In genomic region chr11:32583451-32584271, GRCh38 we compare ENCODE assay signal across 1 cellular context.
TF ChIP-seq lines count a peak whose summit lies in the region.

EIF3M (plus strand) TSS chr11:32583831; CDS start chr11:32583888, 57 bp downstream.

TF ChIP-seq in GM12878, 131 proteins besides CTCF, POLR2A, EP300 and RAD21 (continued from another document and continues in another):
- TF ChIP-seq ZBTB40 (IDR thresholded peaks at IDR 0.05; ENCODE audit: borderline replicate concordance) = peak; percentile 95
- TF ChIP-seq SRF (IDR thresholded peaks at IDR 0.05; ENCODE audit: low read depth in 2 of 2, low read length in 2 of 2) = no peak
- TF ChIP-seq DPF2 (IDR thresholded peaks at IDR 0.05) = 0 out of 2 replicates have a peak, but pooled peaks have one; percentile 70
- TF ChIP-seq KAT2A (conservative IDR thresholded peaks at IDR 0.05; ENCODE audit: control insufficient read depth, low read depth, low read length) = no peak
- TF ChIP-seq NFYA (IDR thresholded peaks at IDR 0.05; ENCODE audit: borderline replicate concordance, low read depth, low read length) = no peak
- no peak for TF ChIP-seq ATF2 (IDR thresholded peaks at IDR 0.05; ENCODE audit: low read length)
- peak; percentile 65 for TF ChIP-seq SREBF1 (IDR thresholded peaks at IDR 0.05; ENCODE audit: low read length)
- TF ChIP-seq WRNIP1 (IDR thresholded peaks at IDR 0.05; ENCODE audit: borderline replicate concordance, low read depth, low read length) = no peak
- no peak; a peak in 1 of 4 replicates for TF ChIP-seq ETV6 (conservative IDR thresholded peaks at IDR 0.05 in 1 of 2, IDR thresholded peaks at IDR 0.05 in 1 of 2; ENCODE audit: borderline replicate concordance in 1 of 2, low read depth in 1 of 2)
- no peak for TF ChIP-seq NFIC (IDR thresholded peaks at IDR 0.05; ENCODE audit: low read depth, low read length)
- TF ChIP-seq PAX5 (IDR thresholded peaks at IDR 0.05; ENCODE audit: borderline replicate concordance, low read depth, low read length) = peak; percentile 96
- peak; percentile 62 for TF ChIP-seq BACH1 (IDR thresholded peaks at IDR 0.05; ENCODE audit: borderline replicate concordance)
- TF ChIP-seq GABPA (IDR thresholded peaks at IDR 0.05; ENCODE audit: low read depth) = peak; percentile 97
- peak; percentile 71; the same call in 1 of the 2 replicates for TF ChIP-seq HCFC1 (IDR thresholded peaks at IDR 0.05; ENCODE audit: low read length)
- no peak for TF ChIP-seq ZNF24 (IDR thresholded peaks at IDR 0.05)
- TF ChIP-seq ZBTB11 (CRISPR knock-in tag; IDR thresholded peaks at IDR 0.05) = no peak
- peak; percentile 98 for TF ChIP-seq MLLT1 (IDR thresholded peaks at IDR 0.05)
- no peak for TF ChIP-seq RFX5 (IDR thresholded peaks at IDR 0.05; ENCODE audit: low read depth, low read length)
- peak; percentile 97 for TF ChIP-seq MYC (IDR thresholded peaks at IDR 0.05; ENCODE audit: insufficient read depth, insufficient read length, insufficient replicate concordance, low read length, severe bottlenecking)
- peak; percentile 86; the same call in 1 of the 2 replicates for TF ChIP-seq ZNF687 (IDR thresholded peaks at IDR 0.05)
- TF ChIP-seq IKZF1 (conservative IDR thresholded peaks at IDR 0.05) = peak; percentile 82
- no peak for TF ChIP-seq ZNF622 (IDR thresholded peaks at IDR 0.05)
- peak; percentile 38; the same call in 1 of the 2 replicates for TF ChIP-seq CBFB (IDR thresholded peaks at IDR 0.05; ENCODE audit: low read depth)
- peak; percentile 86 for TF ChIP-seq PML (IDR thresholded peaks at IDR 0.05; ENCODE audit: low read length)
- TF ChIP-seq TCF7 (IDR thresholded peaks at IDR 0.05; ENCODE audit: borderline replicate concordance) = no peak
- peak; percentile 88 for TF ChIP-seq MAX (IDR thresholded peaks at IDR 0.05; ENCODE audit: low read depth, low read length)
- peak; percentile 86 for TF ChIP-seq E4F1 (IDR thresholded peaks at IDR 0.05; ENCODE audit: borderline replicate concordance, partially characterized antibody)
- no peak for TF ChIP-seq BCLAF1 (IDR thresholded peaks at IDR 0.05)
- peak; percentile 45; the same call in 1 of the 3 replicates for TF ChIP-seq POU2F2 (IDR thresholded peaks at IDR 0.05; ENCODE audit: borderline replicate concordance, low read depth, low read length)
- peak; percentile 5 for TF ChIP-seq SIX5 (IDR thresholded peaks at IDR 0.05; ENCODE audit: low read depth, low read length, severe bottlenecking)
- peak; percentile 80 for TF ChIP-seq CHD2 (IDR thresholded peaks at IDR 0.05; ENCODE audit: borderline replicate concordance, low read depth, low read length)
- peak; percentile 56; the same call in 1 of the 2 replicates for TF ChIP-seq POLR2AphosphoS2 (IDR thresholded peaks at IDR 0.05; ENCODE audit: low read depth, low read length)
- no peak for TF ChIP-seq ELK1 (IDR thresholded peaks at IDR 0.05; ENCODE audit: low read depth, low read length)
- TF ChIP-seq KLF5 (IDR thresholded peaks at IDR 0.05; ENCODE audit: partially characterized antibody) = no peak
- TF ChIP-seq EZH2 (IDR thresholded peaks at IDR 0.05; ENCODE audit: borderline replicate concordance, control insufficient read depth, low read depth, low read length) = no peak
- TF ChIP-seq EED (IDR thresholded peaks at IDR 0.05; ENCODE audit: low read depth) = no peak
- no peak for TF ChIP-seq MTA3 (IDR thresholded peaks at IDR 0.05; ENCODE audit: borderline replicate concordance, low read length)
